8 cellular contexts compared by ENCODE assay signal in the genomic region with DNA sequence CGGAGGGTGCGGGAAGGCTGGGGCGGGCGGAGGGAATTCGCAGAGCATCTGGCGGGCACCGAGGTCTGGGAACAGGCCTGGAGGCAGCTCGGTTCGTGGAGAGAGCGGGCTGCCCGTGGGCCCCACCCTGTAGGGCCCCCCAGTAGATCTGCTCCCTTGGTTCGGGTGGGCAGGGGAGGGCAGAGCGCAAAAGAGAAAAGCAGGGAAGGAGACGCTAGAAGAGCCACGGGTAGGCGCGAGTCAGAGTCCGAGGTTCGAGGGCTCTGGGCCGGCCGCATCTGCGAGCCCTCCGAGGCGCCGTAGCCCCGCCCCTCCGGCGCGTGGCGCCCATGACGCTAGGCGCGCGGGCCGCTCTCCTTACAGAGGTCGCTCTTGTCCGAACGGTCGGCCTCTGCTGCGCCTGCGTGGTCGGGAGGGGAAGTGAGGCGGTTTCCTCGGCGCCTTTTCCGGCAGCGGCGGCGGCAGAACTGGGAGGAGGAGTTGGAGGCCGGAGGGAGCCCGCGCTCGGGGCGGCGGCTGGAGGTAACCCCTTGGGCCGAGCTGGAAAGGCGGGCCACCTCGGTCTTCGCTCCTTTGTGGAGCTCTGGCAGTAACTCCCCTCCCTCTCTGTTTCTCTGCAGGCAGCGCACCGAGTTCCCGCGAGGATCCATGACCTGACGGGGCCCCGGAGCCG. TPM values are rescaled to one million over a fixed set of nuclear protein-coding genes. Genes with fewer than 3 reads are reported as not detected.
DNase-seq lines count a peak whose midpoint lies in the region; ATAC-seq and TF ChIP-seq lines count a peak whose summit lies in the region.

A gene (plus strand): TSS at position 447 of the 673 bp plus-strand sequence. CDS start 655 bp downstream, outside the sequence.

- peak; percentile 99 for DNase-seq in NCI-H1105 (lab: John Stamatoyannopoulos, UW)
- peak; percentile 62 for DNase-seq in SKM-1 treated with dmso at 0.1 percent for 144 hours (lab: John Stamatoyannopoulos, UW; ENCODE audit: unreplicated experiment)
- peak; percentile 98 for DNase-seq in activated naive CD8-positive, alpha-beta T cell treated with anti-CD3 and anti-CD28 coated beads for 36 hours
- peak; percentile 93 to 99 (median 98) for DNase-seq in head of caudate nucleus
- peak; percentile 98 to 99 (median 98) for DNase-seq in ovary
- DNase-seq in thyroid gland = peak; percentile 99

- H3K27me3 ChIP-seq in ovary = no peaks in the 10 kb centered on the region
- no peaks in the 10 kb centered on the region for H3K27me3 ChIP-seq in thyroid gland

- ATAC-seq in HG02623 (IDR thresholded peaks at IDR 0.05; ENCODE audit: unreplicated experiment) = peak; percentile 72

- no peaks in the 10 kb centered on the region for H3K9me3 Mint-ChIP-seq in activated naive CD8-positive, alpha-beta T cell treated with anti-CD3 and anti-CD28 coated beads for 36 hours

- peak; percentile 91 for TF ChIP-seq POLR2A in GM10847 (IDR thresholded peaks at IDR 0.05; ENCODE audit: extremely low read depth, insufficient read length)
- peak; percentile 79 for TF ChIP-seq POLR2A in ovary (IDR thresholded peaks at IDR 0.05)
- TF ChIP-seq POLR2A in thyroid gland (IDR thresholded peaks at IDR 0.05) = peak; percentile 64 to 96

- H3K4me1 ChIP-seq in ovary (ENCODE audit: insufficient read depth) = peaks cover 3% of the 10 kb centered on the region
- H3K4me1 ChIP-seq in thyroid gland = peaks cover 24 to 34% of the 10 kb centered on the region in 2 donors

- H3K4me1 Mint-ChIP-seq in activated naive CD8-positive, alpha-beta T cell treated with anti-CD3 and anti-CD28 coated beads for 36 hours = peaks cover 18% of the 10 kb centered on the region

- intact Hi-C loops in head of caudate nucleus (cut with DNase I) = loop anchor here (2.0 kb wide), 1 partner anchor 224 kb away; a partner anchor contains a TSS
- intact Hi-C loops in ovary (cut with DNase I) = loop anchor here in 3 of 4 donors (2.0 to 10.0 kb wide), 3 partner anchors 110 to 212 kb away; no protein-coding TSS in a partner anchor
- intact Hi-C loops in thyroid gland (cut with DNase I) = loop anchor here (5.0 kb wide), 1 partner anchor 110 kb away; no protein-coding TSS in a partner anchor

- peak within 1 kb of the TSS; percentile 98 for H3K27ac Mint-ChIP-seq in activated naive CD8-positive, alpha-beta T cell treated with anti-CD3 and anti-CD28 coated beads for 36 hours

- H3K4me3 ChIP-seq in ovary (peak within 1 kb of the TSS; percentile 100), thyroid gland (replicated peaks in 1 of 3) (peak within 1 kb of the TSS; percentile 66 to 98 (median 89))

- TF ChIP-seq CTCF in ovary (IDR thresholded peaks at IDR 0.05) (peak in 2 of 3 donors; percentile 9 to 30), thyroid gland (IDR thresholded peaks at IDR 0.05) (peak in 1 of 6 experiments; percentile 42)

- H3K36me3 ChIP-seq in ovary = no peaks in the 10 kb centered on the region
- H3K36me3 ChIP-seq in thyroid gland = peaks cover 0 to 11% of the 10 kb centered on the region in 2 donors

- H3K9me3 ChIP-seq in ovary (no peaks in the 10 kb centered on the region), thyroid gland (no peaks in the 10 kb centered on the region)

- peak within 1 kb of the TSS; percentile 97 for H3K4me3 Mint-ChIP-seq in activated naive CD8-positive, alpha-beta T cell treated with anti-CD3 and anti-CD28 coated beads for 36 hours

- TF ChIP-seq EP300 in ovary (IDR thresholded peaks at IDR 0.05) = no peak

- WGBS in ovary, 3 donors = 0% methylated on average over 52 to 66 of the region's 66 CpGs
- WGBS in thyroid gland, 2 donors = 0 to 1% methylated on average over 23 to 52 of the region's 66 CpGs

- peaks cover 59% of the 10 kb centered on the region for H3K36me3 Mint-ChIP-seq in activated naive CD8-positive, alpha-beta T cell treated with anti-CD3 and anti-CD28 coated beads for 36 hours

- H3K27ac ChIP-seq in ovary (peak within 1 kb of the TSS; percentile 97 to 99), thyroid gland (peak within 1 kb of the TSS; percentile 98 to 100 (median 99))

- H3K27me3 Mint-ChIP-seq in activated naive CD8-positive, alpha-beta T cell treated with anti-CD3 and anti-CD28 coated beads for 36 hours = no peaks in the 10 kb centered on the region

RNA-seq across cellular contexts. Expression of the gene that starts here (rescaled TPM):
- 100 to 1,000 TPM; 134 to 135 TPM for total RNA-seq in activated naive CD8-positive, alpha-beta T cell treated with anti-CD3 and anti-CD28 coated beads for 36 hours
- total RNA-seq in ovary (10 to 100 TPM; 19.8 to 39.7 (median 34.9) TPM), thyroid gland (10 to 100 TPM; 35.6 to 59.4 (median 48.5) TPM)
- 10 to 100 TPM; 20.3 to 34.1 TPM for polyA plus RNA-seq in ovary

Comparison
In these comparisons a context has a peak if more than half of its experiments do, and no peak if none do; other contexts are left out.
1. Peak in every context shown above with its lines: DNase-seq, ATAC-seq, H3K4me3 ChIP-seq and H3K27ac ChIP-seq.